21 cellular contexts compared by ENCODE assay signal in genomic region chr10:78862328-78862640, GRCh38.
"Had no signal": no experiment of that assay in that cellular context is flagged by ENCODE, and none has a peak within 500 bp of the region (broad histone marks: within the 10 kb centered on the region; RNA-seq: fewer than 3 reads in every experiment).

No MANE protein-coding gene starts in this region.

- DNase-seq: cerebellar nuclear complex; effector memory CD4-positive, alpha-beta T cell; erythroblast; foreskin melanocyte; left ventricle myocardium inferior; lower lobe of right lung; mesendoderm; naive B cell; occipital lobe; pancreas; right cardiac atrium; stimulated activated CD4-positive, alpha-beta T cell treated with anti-CD3 and anti-CD28 coated beads, Interleukin-2, amount 100 ng/mL, for 48 hours; stimulated activated naive CD8-positive, alpha-beta T cell treated with anti-CD3 and anti-CD28 coated beads, Interleukin-15, Interleukin-2, amounts not matched to agents 100 U/mL and 50 U/mL, for 24 hours; thyroid gland; uterus had no signal

- H3K79me2 ChIP-seq: hepatocyte had no signal

- H3K4me3 ChIP-seq: hepatocyte, left ventricle myocardium inferior, lower lobe of right lung, pancreas, smooth muscle cell, suprapubic skin, thyroid gland, uterus had no signal

- H2AFZ ChIP-seq: hepatocyte had no signal

- ATAC-seq: lower lobe of right lung; pancreas; right cardiac atrium; stimulated activated naive CD8-positive, alpha-beta T cell treated with anti-CD3 and anti-CD28 coated beads, Interleukin-15, Interleukin-2, amounts not matched to agents 100 U/mL and 50 U/mL, for 24 hours had no signal

- H3K27ac ChIP-seq: hepatocyte, left ventricle myocardium inferior, lower lobe of right lung, pancreas, suprapubic skin, uterus had no signal

- H3K4me1 ChIP-seq: left ventricle myocardium inferior, lower lobe of right lung, pancreas, uterus had no signal

- H3K36me3 ChIP-seq: left ventricle myocardium inferior, lower lobe of right lung, pancreas, suprapubic skin, thyroid gland, uterus had no signal

- H3K27me3 ChIP-seq: hepatocyte, pancreas, suprapubic skin, thyroid gland, uterus had no signal

- FAIRE-seq: colon, endometrium, islet of Langerhans, pancreas had no signal

- H3K4me2 ChIP-seq: hepatocyte, smooth muscle cell had no signal

- H3K9me3 ChIP-seq: left ventricle myocardium inferior, lower lobe of right lung, pancreas, suprapubic skin, thyroid gland, uterus had no signal
